Comparison of ENCODE assay signal across 27 cellular contexts in genomic region chr9:92545002-92545510, GRCh38. TPM values are rescaled to one million over a fixed set of nuclear protein-coding genes. Genes with fewer than 3 reads are reported as not detected.
"Had no signal": no experiment of that assay in that cellular context is flagged by ENCODE, and none has a peak within 500 bp of the region (broad histone marks: within the 10 kb centered on the region; RNA-seq: fewer than 3 reads in every experiment).

No MANE protein-coding gene starts in this region.

- ATAC-seq: naive thymus-derived CD8-positive, alpha-beta T cell; natural killer cell treated with Interleukin-12 subunit alpha and Interleukin-12 subunit beta and Interleukin-15 and Interleukin-18, amount 100 ng/mL, for 72 hours; psoas muscle; right cardiac atrium; right lobe of liver; stimulated activated effector memory CD8-positive, alpha-beta T cell treated with anti-CD3 and anti-CD28 coated beads, Interleukin-12 subunit alpha, Interleukin-12 subunit beta, amount 100 ng/mL, for 72 hours; stimulated activated naive B cell treated with anti-CD40 and anti-IgM and Interleukin-4, amounts not matched to agents 10 μg/mL and 1 μg/mL and 100 μg/mL, for 72 hours; upper lobe of right lung had no signal

- H3K4me1 ChIP-seq: parathyroid adenoma, psoas muscle, right lobe of liver, sigmoid colon, stomach, tibial artery, transverse colon, upper lobe of right lung, uterus had no signal

- H3K27ac Mint-ChIP-seq: naive thymus-derived CD8-positive, alpha-beta T cell; natural killer cell treated with Interleukin-12 subunit alpha and Interleukin-12 subunit beta and Interleukin-15 and Interleukin-18, amount 100 ng/mL, for 72 hours; nephron progenitor cell; progenitor cell of endocrine pancreas; stimulated activated effector memory CD8-positive, alpha-beta T cell treated with anti-CD3 and anti-CD28 coated beads, Interleukin-12 subunit alpha, Interleukin-12 subunit beta, amount 100 ng/mL, for 72 hours; stimulated activated naive B cell treated with anti-CD40 and anti-IgM and Interleukin-4, amounts not matched to agents 10 μg/mL and 1 μg/mL and 100 μg/mL, for 72 hours; stimulated activated naive CD8-positive, alpha-beta T cell treated with anti-CD3 and anti-CD28 coated beads, Interleukin-15, Interleukin-2, amounts not matched to agents 100 ng/mL and 50 ng/mL, for 24 hours; type B pancreatic cell had no signal

- H3K27ac ChIP-seq: ovary, parathyroid adenoma, psoas muscle, right lobe of liver, sigmoid colon, stomach, tibial artery, transverse colon, upper lobe of right lung, uterus had no signal

- DNase-seq: naive thymus-derived CD8-positive, alpha-beta T cell; nephron progenitor cell; occipital lobe; ovary; psoas muscle; right lobe of liver; sigmoid colon; small intestine; stimulated activated CD4-positive, alpha-beta T cell treated with anti-CD3 and anti-CD28 coated beads, Interleukin-15, amount 100 ng/mL, for 24 hours; stimulated activated CD4-positive, alpha-beta T cell treated with anti-CD3 and anti-CD28 coated beads, Interleukin-2, amount 100 ng/mL, for 24 hours; stimulated activated CD4-positive, alpha-beta T cell treated with anti-CD3 and anti-CD28 coated beads, Interleukin-2, amount 100 ng/mL, for 48 hours; stimulated activated CD4-positive, alpha-beta T cell treated with anti-CD3 and anti-CD28 coated beads, Interleukin-4, amount 100 ng/mL, for 24 hours; stimulated activated naive B cell treated with anti-CD40 and anti-IgM and Interleukin-4, amounts not matched to agents 10 μg/mL and 1 μg/mL and 100 μg/mL, for 72 hours; stimulated activated naive CD4-positive, alpha-beta T cell treated with Interleukin-2 at 50 U/mL for 16 hours; stomach; tibial artery; transverse colon; upper lobe of right lung; uterus had no signal

- H3K9me3 ChIP-seq: ovary, right lobe of liver, sigmoid colon, stomach, transverse colon, upper lobe of right lung, uterus had no signal

- H3K4me1 Mint-ChIP-seq: naive thymus-derived CD8-positive, alpha-beta T cell; neural crest cell; stimulated activated effector memory CD8-positive, alpha-beta T cell treated with anti-CD3 and anti-CD28 coated beads, Interleukin-12 subunit alpha, Interleukin-12 subunit beta, amount 100 ng/mL, for 72 hours; stimulated activated naive B cell treated with anti-CD40 and anti-IgM and Interleukin-4, amounts not matched to agents 10 μg/mL and 1 μg/mL and 100 μg/mL, for 72 hours had no signal

- H3K36me3 ChIP-seq: ovary, right lobe of liver, sigmoid colon, stomach, tibial artery, transverse colon, upper lobe of right lung, uterus had no signal

- H3K27me3 ChIP-seq: ovary, right lobe of liver, sigmoid colon, stomach, tibial artery, transverse colon, upper lobe of right lung, uterus had no signal

- H3K9me3 Mint-ChIP-seq: natural killer cell treated with Interleukin-12 subunit alpha and Interleukin-12 subunit beta and Interleukin-15 and Interleukin-18, amount 100 ng/mL, for 72 hours; neural crest cell; stimulated activated effector memory CD8-positive, alpha-beta T cell treated with anti-CD3 and anti-CD28 coated beads, Interleukin-12 subunit alpha, Interleukin-12 subunit beta, amount 100 ng/mL, for 72 hours; stimulated activated naive CD8-positive, alpha-beta T cell treated with anti-CD3 and anti-CD28 coated beads, Interleukin-15, Interleukin-2, amounts not matched to agents 100 ng/mL and 50 ng/mL, for 24 hours; type B pancreatic cell had no signal

- H3K4me3 ChIP-seq: ovary, psoas muscle, right lobe of liver, sigmoid colon, stomach, tibial artery, transverse colon, upper lobe of right lung, uterus had no signal

- H2AFZ ChIP-seq: parathyroid adenoma had no signal

- H3K79me2 ChIP-seq: parathyroid adenoma had no signal

- H3K9ac ChIP-seq: parathyroid adenoma had no signal

- H3K27me3 Mint-ChIP-seq: naive thymus-derived CD8-positive, alpha-beta T cell; natural killer cell treated with Interleukin-12 subunit alpha and Interleukin-12 subunit beta and Interleukin-15 and Interleukin-18, amount 100 ng/mL, for 72 hours; progenitor cell of endocrine pancreas; stimulated activated naive B cell treated with anti-CD40 and anti-IgM and Interleukin-4, amounts not matched to agents 10 μg/mL and 1 μg/mL and 100 μg/mL, for 72 hours; stimulated activated naive CD8-positive, alpha-beta T cell treated with anti-CD3 and anti-CD28 coated beads, Interleukin-15, Interleukin-2, amounts not matched to agents 100 ng/mL and 50 ng/mL, for 24 hours; type B pancreatic cell had no signal

- H3K4me3 Mint-ChIP-seq: naive thymus-derived CD8-positive, alpha-beta T cell; natural killer cell treated with Interleukin-12 subunit alpha and Interleukin-12 subunit beta and Interleukin-15 and Interleukin-18, amount 100 ng/mL, for 72 hours; nephron progenitor cell; neural crest cell; stimulated activated effector memory CD8-positive, alpha-beta T cell treated with anti-CD3 and anti-CD28 coated beads, Interleukin-12 subunit alpha, Interleukin-12 subunit beta, amount 100 ng/mL, for 72 hours; stimulated activated naive B cell treated with anti-CD40 and anti-IgM and Interleukin-4, amounts not matched to agents 10 μg/mL and 1 μg/mL and 100 μg/mL, for 72 hours; stimulated activated naive CD8-positive, alpha-beta T cell treated with anti-CD3 and anti-CD28 coated beads, Interleukin-15, Interleukin-2, amounts not matched to agents 100 ng/mL and 50 ng/mL, for 24 hours; type B pancreatic cell had no signal

RNA-seq across cellular contexts. Expression of gene ECM2, which starts 9.3 kb away (rescaled TPM):
- total RNA-seq: naive thymus-derived CD8-positive, alpha-beta T cell; natural killer cell treated with Interleukin-12 subunit alpha and Interleukin-12 subunit beta and Interleukin-15 and Interleukin-18, amount 100 ng/mL, for 72 hours; neural crest cell had no signal
- polyA plus RNA-seq: naive thymus-derived CD8-positive, alpha-beta T cell had no signal
